8 cellular contexts compared by ENCODE assay signal in genomic region chr1:41360074-41361027, GRCh38. TPM values are rescaled to one million over a fixed set of nuclear protein-coding genes. Genes with fewer than 3 reads are reported as not detected.
DNase-seq lines count a peak whose midpoint lies in the region; ATAC-seq, FAIRE-seq and TF ChIP-seq lines count a peak whose summit lies in the region.

No MANE protein-coding gene starts in this region.

- H3K9me3 ChIP-seq in kidney (ENCODE audit: control insufficient read depth in 1 of 2, low read length in 2 of 2), result no peaks in the 10 kb centered on the region
- H3K9me3 ChIP-seq in suprapubic skin, result no peaks in the 10 kb centered on the region

- H3K9ac ChIP-seq in kidney (ENCODE audit: low read length in 2 of 2), result peak overlapping the region in 1 of 2 donors; percentile 12

- H3K4me1 Mint-ChIP-seq in activated naive CD4-positive, alpha-beta T cell treated with anti-CD3 and anti-CD28 coated beads, Interleukin-2, amount 50 U/mL, for 24 hours, result peaks cover 8% of the 10 kb centered on the region
- H3K4me1 Mint-ChIP-seq in activated CD4-positive, alpha-beta memory T cell treated with anti-CD3 and anti-CD28 coated beads, Interleukin-2, amount 10 ng/mL, durations not matched to agents 7 days and 5 days, result peaks cover 8% of the 10 kb centered on the region

- CTCF ChIA-PET in activated CD4-positive, alpha-beta memory T cell treated with anti-CD3 and anti-CD28 coated beads, Interleukin-2, amount 10 ng/mL, durations not matched to agents 7 days and 5 days (lab: Charles Lee), result interaction anchor here (0.5 to 1.3 kb wide), 3 partner anchors 36 to 72 kb away, joined by 3 read pairs; no protein-coding TSS in a partner anchor

- no peaks in the 10 kb centered on the region for H3K36me3 ChIP-seq in kidney (ENCODE audit: control insufficient read depth in 1 of 2, insufficient read depth in 2 of 2, low read length in 2 of 2)
- H3K36me3 ChIP-seq in suprapubic skin, result no peaks in the 10 kb centered on the region

- POLR2A ChIA-PET in activated CD4-positive, alpha-beta memory T cell treated with anti-CD3 and anti-CD28 coated beads, Interleukin-2, amount 10 ng/mL, durations not matched to agents 7 days and 5 days (lab: Charles Lee), result no interaction called here

- no peak for TF ChIP-seq POLR2A in suprapubic skin (IDR thresholded peaks at IDR 0.05)

- DNase-seq in activated naive CD4-positive, alpha-beta T cell treated with anti-CD3 and anti-CD28 coated beads, Interleukin-2, amount 50 U/mL, for 16 hours, result no peak
- DNase-seq in activated CD4-positive, alpha-beta memory T cell treated with anti-CD3 and anti-CD28 coated beads, Interleukin-2, amount 10 ng/mL, durations not matched to agents 7 days and 5 days, result no peak
- DNase-seq in kidney (no peak), suprapubic skin (ENCODE audit: low spot score in 2 of 2) (peak; percentile 57 to 61), D341Med (ENCODE audit: low spot score) (no peak), MV-4-11 (lab: John Stamatoyannopoulos, UW) (no peak)

- no peak for TF ChIP-seq EP300 in suprapubic skin (IDR thresholded peaks at IDR 0.05)

- H3K27ac ChIP-seq in kidney (ENCODE audit: low read depth in 2 of 2, low read length in 2 of 2) (no peak overlapping the region), suprapubic skin (peak overlapping the region; percentile 35)

- H3K4me3 ChIP-seq in kidney (ENCODE audit: low read length in 2 of 2), result peak overlapping the region; percentile 40 to 62
- H3K4me3 ChIP-seq in suprapubic skin, result peak overlapping the region; percentile 65

- no peak for FAIRE-seq in kidney (lab: Jason Lieb, UNC)

- no peak for ATAC-seq in HG03439 (IDR thresholded peaks at IDR 0.05; ENCODE audit: unreplicated experiment)

- H3K27me3 ChIP-seq in suprapubic skin, result no peaks in the 10 kb centered on the region

- H3K27ac Mint-ChIP-seq in activated naive CD4-positive, alpha-beta T cell treated with anti-CD3 and anti-CD28 coated beads, Interleukin-2, amount 50 U/mL, for 24 hours, result peak overlapping the region; percentile 52
- H3K27ac Mint-ChIP-seq in activated CD4-positive, alpha-beta memory T cell treated with anti-CD3 and anti-CD28 coated beads, Interleukin-2, amount 10 ng/mL, durations not matched to agents 7 days and 5 days, result no peak overlapping the region

- H3K4me3 Mint-ChIP-seq in activated naive CD4-positive, alpha-beta T cell treated with anti-CD3 and anti-CD28 coated beads, Interleukin-2, amount 50 U/mL, for 24 hours, result peak overlapping the region; percentile 78
- peak overlapping the region; percentile 62 for H3K4me3 Mint-ChIP-seq in activated CD4-positive, alpha-beta memory T cell treated with anti-CD3 and anti-CD28 coated beads, Interleukin-2, amount 10 ng/mL, durations not matched to agents 7 days and 5 days

- TF ChIP-seq CTCF in kidney (IDR thresholded peaks at IDR 0.05; ENCODE audit: borderline replicate concordance, extremely low read depth, insufficient read depth), result no peak
- no peak for TF ChIP-seq CTCF in suprapubic skin (IDR thresholded peaks at IDR 0.05)

- intact Hi-C loops in kidney (cut with DNase I), result no loop called here

- no peaks in the 10 kb centered on the region for H3K9me3 Mint-ChIP-seq in activated naive CD4-positive, alpha-beta T cell treated with anti-CD3 and anti-CD28 coated beads, Interleukin-2, amount 50 U/mL, for 24 hours
- H3K9me3 Mint-ChIP-seq in activated CD4-positive, alpha-beta memory T cell treated with anti-CD3 and anti-CD28 coated beads, Interleukin-2, amount 10 ng/mL, durations not matched to agents 7 days and 5 days, result no peaks in the 10 kb centered on the region

- WGBS in suprapubic skin, result 44% methylated on average over 14 of the region's 19 CpGs

- H3K4me1 ChIP-seq in kidney (ENCODE audit: control insufficient read depth in 1 of 2, insufficient read depth in 1 of 2, low read depth in 1 of 2, low read length in 2 of 2) (peaks cover 5 to 12% of the 10 kb centered on the region in 2 donors), suprapubic skin (peaks cover 62% of the 10 kb centered on the region)

- H3K36me3 Mint-ChIP-seq in activated naive CD4-positive, alpha-beta T cell treated with anti-CD3 and anti-CD28 coated beads, Interleukin-2, amount 50 U/mL, for 24 hours, result no peaks in the 10 kb centered on the region
- H3K36me3 Mint-ChIP-seq in activated CD4-positive, alpha-beta memory T cell treated with anti-CD3 and anti-CD28 coated beads, Interleukin-2, amount 10 ng/mL, durations not matched to agents 7 days and 5 days (ENCODE audit: low read depth), result no peaks in the 10 kb centered on the region

- H3K27me3 Mint-ChIP-seq in activated naive CD4-positive, alpha-beta T cell treated with anti-CD3 and anti-CD28 coated beads, Interleukin-2, amount 50 U/mL, for 24 hours, result peaks cover 11% of the 10 kb centered on the region
- peaks cover 49% of the 10 kb centered on the region for H3K27me3 Mint-ChIP-seq in activated CD4-positive, alpha-beta memory T cell treated with anti-CD3 and anti-CD28 coated beads, Interleukin-2, amount 10 ng/mL, durations not matched to agents 7 days and 5 days

RNA-seq across cellular contexts. Expression of gene FOXO6, which starts 0.9 kb away (rescaled TPM):
- under 1 TPM in 1 of 2 experiments, not detected in 1; 0.20 TPM for total RNA-seq in activated CD4-positive, alpha-beta memory T cell treated with anti-CD3 and anti-CD28 coated beads, Interleukin-2, amount 10 ng/mL, durations not matched to agents 7 days and 5 days
- total RNA-seq in kidney (1.0 TPM), suprapubic skin (1 to 10 TPM; 1.4 to 2.8 (median 1.6) TPM)
- 0.47 TPM for polyA plus RNA-seq in kidney (ENCODE audit: insufficient read depth, low read depth, low replicate concordance)

Comparison
In these comparisons a context has a peak if more than half of its experiments do, and no peak if none do; other contexts are left out.
1. DNase-seq: peak in suprapubic skin (2 of 2); none in activated naive CD4-positive, alpha-beta T cell treated with anti-CD3 and anti-CD28 coated beads, Interleukin-2, amount 50 U/mL, for 16 hours (single experiment), activated CD4-positive, alpha-beta memory T cell treated with anti-CD3 and anti-CD28 coated beads, Interleukin-2, amount 10 ng/mL, durations not matched to agents 7 days and 5 days (single experiment), kidney (single experiment), D341Med (single experiment) and MV-4-11 (single experiment).